8 cellular contexts compared by ENCODE assay signal in genomic region chr10:17229016-17229716, GRCh38. TPM values are rescaled to one million over a fixed set of nuclear protein-coding genes. Genes with fewer than 3 reads are reported as not detected.
A peak's percentile ranks its signal among the peaks of the same experiment; 100 is the strongest.
DNase-seq lines count a peak whose midpoint lies in the region; FAIRE-seq and TF ChIP-seq lines count a peak whose summit lies in the region.

No MANE protein-coding gene starts in this region.

- no peak for FAIRE-seq in bronchial epithelial cell (lab: Jason Lieb, UNC)

- H3K36me3 ChIP-seq in bronchial epithelial cell (ENCODE audit: control insufficient read depth, insufficient read depth, low read length) = peaks cover 3% of the 10 kb centered on the region

- no peaks in the 10 kb centered on the region for H3K27me3 ChIP-seq in HL-60 (ENCODE audit: insufficient read depth, poor library complexity, severe bottlenecking)
- H3K27me3 ChIP-seq in bronchial epithelial cell (ENCODE audit: control insufficient read depth, insufficient read depth, low read length) = no peaks in the 10 kb centered on the region

- H3K27ac ChIP-seq in HL-60 (replicated peaks) = peak overlapping the region; percentile 86

- peak; percentile 76 for DNase-seq in NK-92 treated with Interleukin-12 subunit alpha and Interleukin-12 subunit beta, amount 100 ng/mL, for 24 hours (lab: John Stamatoyannopoulos, UW)
- DNase-seq in NK-92 (lab: John Stamatoyannopoulos, UW; ENCODE audit: unreplicated experiment) = no peak
- DNase-seq in HL-60 (ENCODE audit: low read depth in 1 of 2, low spot score in 1 of 2) = peak in 1 of 2 experiments; percentile 24
- DNase-seq in bronchial epithelial cell (ENCODE audit: low read depth) = peak; percentile 27
- peak; percentile 80 for DNase-seq in kidney glomerular epithelial cell (lab: John Stamatoyannopoulos, UW)
- peak; percentile 57 to 60 for DNase-seq in stimulated activated CD4-positive, alpha-beta T cell treated with anti-CD3 and anti-CD28 coated beads, Interleukin-2, amount 100 ng/mL, for 24 hours
- DNase-seq in NCI-H187 (lab: John Stamatoyannopoulos, UW) = no peak

- TF ChIP-seq CTCF in HL-60 (IDR thresholded peaks at IDR 0.05; ENCODE audit: insufficient read depth, low read length) = no peak
- TF ChIP-seq CTCF in WI38 (IDR thresholded peaks at IDR 0.05; ENCODE audit: low read depth, low read length) = no peak
- TF ChIP-seq CTCF in bronchial epithelial cell (IDR thresholded peaks at IDR 0.05; ENCODE audit: insufficient read depth, low read length, severe bottlenecking) = no peak

- peak overlapping the region; percentile 47 for H3K4me3 ChIP-seq in HL-60 (replicated peaks; ENCODE audit: insufficient read depth, low read length)
- peak overlapping the region; percentile 97 for H3K4me3 ChIP-seq in WI38 (ENCODE audit: low read depth, low read length)
- peak overlapping the region; percentile 78 for H3K4me3 ChIP-seq in bronchial epithelial cell (ENCODE audit: low read depth, low read length)

RNA-seq across cellular contexts. Expression of gene VIM, which starts 1.1 kb away (rescaled TPM):
- 25.1 and 115 TPM in 2 replicates for total RNA-seq in bronchial epithelial cell

RNA-seq across cellular contexts. Expression of gene TRDMT1, which starts 27.7 kb away (rescaled TPM):
- 1.3 and 1.4 TPM in 2 replicates for total RNA-seq in bronchial epithelial cell

Comparison
In these comparisons a context has a peak if more than half of its experiments do, and no peak if none do; other contexts are left out.
1. DNase-seq: peak in NK-92 treated with Interleukin-12 subunit alpha and Interleukin-12 subunit beta, amount 100 ng/mL, for 24 hours (single experiment), bronchial epithelial cell (single experiment), kidney glomerular epithelial cell (single experiment) and stimulated activated CD4-positive, alpha-beta T cell treated with anti-CD3 and anti-CD28 coated beads, Interleukin-2, amount 100 ng/mL, for 24 hours (2 of 2); none in NK-92 (single experiment) and NCI-H187 (0 of 2).
2. H3K4me3 ChIP-seq: peak in every context shown above with its lines; median percentile 97 in WI38; 78 in bronchial epithelial cell; 47 in HL-60.